ENCODE assay signal across 25 cellular contexts in the genomic region with DNA sequence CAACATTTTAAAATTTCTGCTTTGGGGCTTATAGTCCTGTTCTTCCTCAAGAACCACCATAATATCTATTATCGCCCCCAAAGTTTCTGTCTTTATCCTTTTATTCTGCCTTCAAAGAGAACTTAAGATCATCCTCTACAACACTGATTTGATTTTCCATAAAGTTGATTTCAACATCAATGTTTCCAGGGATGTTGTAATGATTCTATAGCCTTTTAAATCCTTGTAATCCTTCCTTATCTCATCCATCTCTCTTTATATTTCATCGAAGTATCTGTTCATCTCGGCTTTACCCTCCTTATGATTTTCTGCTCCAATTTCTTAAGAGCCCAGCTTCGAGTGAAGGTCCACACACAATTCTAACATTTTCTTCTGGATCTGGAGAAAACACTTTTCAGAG.
A peak's percentile ranks its signal among the peaks of the same experiment; 100 is the strongest.
DNase-seq lines count a peak whose midpoint lies in the region; ATAC-seq, FAIRE-seq and TF ChIP-seq lines count a peak whose summit lies in the region.
"Had no signal": no experiment of that assay in that cellular context is flagged by ENCODE, and none has a peak within 500 bp of the region (broad histone marks: within the 10 kb centered on the region; RNA-seq: fewer than 3 reads in every experiment).

No MANE protein-coding gene starts in this region.

- H3K9me3 Mint-ChIP-seq in stimulated activated effector memory CD8-positive, alpha-beta T cell treated with anti-CD3 and anti-CD28 coated beads, Interleukin-12 subunit alpha, Interleukin-12 subunit beta, amount 100 ng/mL, for 72 hours, result no peaks in the 10 kb centered on the region
- H3K9me3 Mint-ChIP-seq: CD4-positive, alpha-beta T cell had no signal

- no peaks in the 10 kb centered on the region for H3K9me3 ChIP-seq in adrenal gland (replicated peaks in 1 of 3)
- H3K9me3 ChIP-seq: BE2C; BLaER1 treated with 17β-estradiol and CSF1 and Interleukin-3, amounts not matched to agents 10 nM and 100 nM; Caco-2 had no signal

- DNase-seq in D721Med (ENCODE audit: insufficient read length, low spot score) (no peak), amniotic epithelial cell (ENCODE audit: low read depth) (peak; percentile 61), adrenal gland (no peak)
- no peak for DNase-seq in activated CD4-positive, alpha-beta T cell treated with anti-CD3 and anti-CD28 coated beads for 4 hours
- no peak for DNase-seq in stimulated activated effector memory CD8-positive, alpha-beta T cell treated with anti-CD3 and anti-CD28 coated beads, Interleukin-12 subunit alpha, Interleukin-12 subunit beta, amount 100 ng/mL, for 72 hours (ENCODE audit: low spot score in 2 of 2)
- DNase-seq: 8988T; ACHN; BE2C; Caco-2; Calu3; CD4-positive, alpha-beta T cell; CD8-positive, alpha-beta T cell; DMS 273 treated with DMSO at 0.1 percent for 48 hours; DMS153; DMS53; DMS79; DND-41; EL; GDM1 had no signal

- H3K4me3 Mint-ChIP-seq in stimulated activated effector memory CD8-positive, alpha-beta T cell treated with anti-CD3 and anti-CD28 coated beads, Interleukin-12 subunit alpha, Interleukin-12 subunit beta, amount 100 ng/mL, for 72 hours, result no peak overlapping the region
- H3K4me3 Mint-ChIP-seq: CD4-positive, alpha-beta T cell; CD8-positive, alpha-beta T cell had no signal

- no peak overlapping the region for H3K4me3 ChIP-seq in adrenal gland
- H3K4me3 ChIP-seq: BLaER1 treated with 17β-estradiol and CSF1 and Interleukin-3, amounts not matched to agents 10 nM and 100 nM; GM12878 had no signal

- H3K4me1 ChIP-seq in adrenal gland (replicated peaks in 1 of 2), result no peaks in the 10 kb centered on the region

- no peaks in the 10 kb centered on the region for H3K4me1 Mint-ChIP-seq in stimulated activated effector memory CD8-positive, alpha-beta T cell treated with anti-CD3 and anti-CD28 coated beads, Interleukin-12 subunit alpha, Interleukin-12 subunit beta, amount 100 ng/mL, for 72 hours

- no peak overlapping the region for H3K27ac ChIP-seq in adrenal gland
- H3K27ac ChIP-seq: BLaER1 treated with 17β-estradiol and CSF1 and Interleukin-3, amounts not matched to agents 10 nM and 100 nM; C4-2B had no signal

- TF ChIP-seq CTCF in D721Med (IDR thresholded peaks at IDR 0.05; ENCODE audit: insufficient read depth, missing control alignments) (no peak), adrenal gland (IDR thresholded peaks at IDR 0.05) (no peak)

- no peak for TF ChIP-seq POLR2A in adrenal gland (IDR thresholded peaks at IDR 0.05)

- H3K36me3 ChIP-seq in adrenal gland (replicated peaks in 1 of 2), result no peaks in the 10 kb centered on the region
- H3K36me3 ChIP-seq: BE2C; BLaER1 treated with 17β-estradiol and CSF1 and Interleukin-3, amounts not matched to agents 10 nM and 100 nM had no signal

- no peaks in the 10 kb centered on the region for H3K27me3 ChIP-seq in adrenal gland
- H3K27me3 ChIP-seq: BE2C; BLaER1 treated with 17β-estradiol and CSF1 and Interleukin-3, amounts not matched to agents 10 nM and 100 nM had no signal

- intact Hi-C loops in adrenal gland (cut with DNase I), result no loop called here

- FAIRE-seq in D721Med (lab: Jason Lieb, UNC), result peak; percentile 6
- FAIRE-seq: A204.1, GM12878, GM12892, GM18507 had no signal

- no peaks in the 10 kb centered on the region for H3K36me3 Mint-ChIP-seq in stimulated activated effector memory CD8-positive, alpha-beta T cell treated with anti-CD3 and anti-CD28 coated beads, Interleukin-12 subunit alpha, Interleukin-12 subunit beta, amount 100 ng/mL, for 72 hours
- H3K36me3 Mint-ChIP-seq: CD8-positive, alpha-beta T cell had no signal

- ATAC-seq in stimulated activated effector memory CD8-positive, alpha-beta T cell treated with anti-CD3 and anti-CD28 coated beads, Interleukin-12 subunit alpha, Interleukin-12 subunit beta, amount 100 ng/mL, for 72 hours, result no peak
- ATAC-seq: CD8-positive, alpha-beta T cell; GM12878 had no signal

- WGBS in adrenal gland, 4 donors, result 93 to 97% (median 95%) methylated on average over 4 of the region's 4 CpGs

- no peak overlapping the region for H3K27ac Mint-ChIP-seq in stimulated activated effector memory CD8-positive, alpha-beta T cell treated with anti-CD3 and anti-CD28 coated beads, Interleukin-12 subunit alpha, Interleukin-12 subunit beta, amount 100 ng/mL, for 72 hours
- H3K27ac Mint-ChIP-seq: CD4-positive, alpha-beta T cell; CD8-positive, alpha-beta T cell had no signal
